Comparison of ENCODE assay signal across 1 cellular context in genomic region chr16:86307518-86307903, GRCh38.
TF ChIP-seq lines count a peak whose summit lies in the region.

No MANE protein-coding gene starts in this region.

TF ChIP-seq in H1, 55 proteins besides CTCF, POLR2A, EP300 and RAD21 (continued from another document):
- TF ChIP-seq, protein P1, sequence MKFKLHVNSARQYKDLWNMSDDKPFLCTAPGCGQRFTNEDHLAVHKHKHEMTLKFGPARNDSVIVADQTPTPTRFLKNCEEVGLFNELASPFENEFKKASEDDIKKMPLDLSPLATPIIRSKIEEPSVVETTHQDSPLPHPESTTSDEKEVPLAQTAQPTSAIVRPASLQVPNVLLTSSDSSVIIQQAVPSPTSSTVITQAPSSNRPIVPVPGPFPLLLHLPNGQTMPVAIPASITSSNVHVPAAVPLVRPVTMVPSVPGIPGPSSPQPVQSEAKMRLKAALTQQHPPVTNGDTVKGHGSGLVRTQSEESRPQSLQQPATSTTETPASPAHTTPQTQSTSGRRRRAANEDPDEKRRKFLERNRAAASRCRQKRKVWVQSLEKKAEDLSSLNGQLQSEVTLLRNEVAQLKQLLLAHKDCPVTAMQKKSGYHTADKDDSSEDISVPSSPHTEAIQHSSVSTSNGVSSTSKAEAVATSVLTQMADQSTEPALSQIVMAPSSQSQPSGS (IDR thresholded peaks at IDR 0.05; ENCODE audit: low read length): no peak
- TF ChIP-seq GABPA (IDR thresholded peaks at IDR 0.05; ENCODE audit: borderline replicate concordance, insufficient read depth, low read length) (no peak), KDM1A (IDR thresholded peaks at IDR 0.05; ENCODE audit: borderline replicate concordance, low read length) (no peak), TCF12 (IDR thresholded peaks at IDR 0.05; ENCODE audit: low read depth, low read length) (no peak), SP4 (IDR thresholded peaks at IDR 0.05; ENCODE audit: low read length) (no peak), ZNF274 (IDR thresholded peaks at IDR 0.05; ENCODE audit: borderline replicate concordance, extremely low read depth, low read length) (no peak), MAFK (IDR thresholded peaks at IDR 0.05; ENCODE audit: low read depth, low read length) (peak; percentile 63), RXRA (IDR thresholded peaks at IDR 0.05; ENCODE audit: insufficient read depth, low read depth, low read length) (no peak), JUN (IDR thresholded peaks at IDR 0.05; ENCODE audit: low read depth, low read length) (no peak)
